ENCODE assay signal across 9 cellular contexts in genomic region chr12:89162704-89163261, GRCh38.
DNase-seq lines count a peak whose midpoint lies in the region; ATAC-seq and TF ChIP-seq lines count a peak whose summit lies in the region.
"Had no signal": no experiment of that assay in that cellular context is flagged by ENCODE, and none has a peak within 500 bp of the region (broad histone marks: within the 10 kb centered on the region; RNA-seq: fewer than 3 reads in every experiment).

No MANE protein-coding gene starts in this region.

- intact Hi-C loops in heart right ventricle (cut with DNase I), result loop anchor here in 8 of 10 donors (5.0 to 10.0 kb wide), 8 partner anchors 75 to 292 kb away; partner anchors contain the start of gene DUSP6 (in 2 of the 8)

- peaks cover 0 to 88% (median 42%) of the 10 kb centered on the region in 9 donors for H3K4me1 ChIP-seq in heart right ventricle

- H3K9me3 Mint-ChIP-seq in activated T-helper 17 cell treated with anti-CD3 and anti-CD28 coated beads, Interleukin-2, amount 50 U/mL, for 72 hours, result no peaks in the 10 kb centered on the region
- H3K9me3 Mint-ChIP-seq: IgD-negative memory B cell had no signal

- TF ChIP-seq CTCF in GM12865 (IDR thresholded peaks at IDR 0.05; ENCODE audit: insufficient read depth, low read depth, low read length, missing control alignments) (no peak), heart right ventricle (IDR thresholded peaks at IDR 0.05) (no peak)

- DNase-seq in GM12865 (ENCODE audit: low read depth) (peak; percentile 46), NCI-H460 (ENCODE audit: extremely low read depth, low read depth) (peak; percentile 94), heart right ventricle (peak in 1 of 2 donors; percentile 65), islet precursor cell (no peak), GM19240 (ENCODE audit: insufficient read length, low spot score) (no peak)
- peak; percentile 52 to 68 (median 67) for DNase-seq in stimulated activated CD4-positive, alpha-beta T cell treated with anti-CD3 and anti-CD28 coated beads, Interleukin-12 subunit alpha, Interleukin-12 subunit beta, amount 100 ng/mL, for 48 hours (ENCODE audit: low read depth in 2 of 3, low spot score in 1 of 3)

- H3K4me3 Mint-ChIP-seq in activated T-helper 17 cell treated with anti-CD3 and anti-CD28 coated beads, Interleukin-2, amount 50 U/mL, for 72 hours, result no peak overlapping the region

- no peaks in the 10 kb centered on the region for H3K36me3 Mint-ChIP-seq in activated T-helper 17 cell treated with anti-CD3 and anti-CD28 coated beads, Interleukin-2, amount 50 U/mL, for 72 hours (ENCODE audit: low read depth)

- no peaks in the 10 kb centered on the region for H3K27me3 Mint-ChIP-seq in activated T-helper 17 cell treated with anti-CD3 and anti-CD28 coated beads, Interleukin-2, amount 50 U/mL, for 72 hours
- H3K27me3 Mint-ChIP-seq: IgD-negative memory B cell had no signal

- peak; percentile 89 for ATAC-seq in activated T-helper 17 cell treated with anti-CD3 and anti-CD28 coated beads, Interleukin-2, amount 50 U/mL, for 72 hours (replicated peaks)
- ATAC-seq in heart right ventricle (peak; percentile 77 to 91 (median 79)), GM21447 (IDR thresholded peaks at IDR 0.05; ENCODE audit: unreplicated experiment) (no peak)

- 47 to 81% methylated on average over 1 of the region's 1 CpG for whole genome bisulfite sequencing in heart right ventricle, 2 donors

- H3K27me3 ChIP-seq in heart right ventricle, result no peaks in the 10 kb centered on the region

- H3K4me3 ChIP-seq in GM12865 (ENCODE audit: low read depth, low read length) (no peak overlapping the region), heart right ventricle (no peak overlapping the region)

- no peaks in the 10 kb centered on the region for H3K9me3 ChIP-seq in heart right ventricle

- no peak overlapping the region for H3K27ac Mint-ChIP-seq in activated T-helper 17 cell treated with anti-CD3 and anti-CD28 coated beads, Interleukin-2, amount 50 U/mL, for 72 hours

- H3K4me1 Mint-ChIP-seq in activated T-helper 17 cell treated with anti-CD3 and anti-CD28 coated beads, Interleukin-2, amount 50 U/mL, for 72 hours, result peaks cover 13% of the 10 kb centered on the region

- H3K36me3 ChIP-seq in heart right ventricle, result no peaks in the 10 kb centered on the region

- peak overlapping the region; percentile 31 to 93 (median 68) for H3K27ac ChIP-seq in heart right ventricle

Comparison
In these comparisons a context has a peak if more than half of its experiments do, and no peak if none do; other contexts are left out.
1. DNase-seq: peak in GM12865 (single experiment), NCI-H460 (single experiment) and stimulated activated CD4-positive, alpha-beta T cell treated with anti-CD3 and anti-CD28 coated beads, Interleukin-12 subunit alpha, Interleukin-12 subunit beta, amount 100 ng/mL, for 48 hours (3 of 3); none in islet precursor cell (single experiment) and GM19240 (single experiment).